18 cellular contexts compared by ENCODE assay signal in the genomic region with DNA sequence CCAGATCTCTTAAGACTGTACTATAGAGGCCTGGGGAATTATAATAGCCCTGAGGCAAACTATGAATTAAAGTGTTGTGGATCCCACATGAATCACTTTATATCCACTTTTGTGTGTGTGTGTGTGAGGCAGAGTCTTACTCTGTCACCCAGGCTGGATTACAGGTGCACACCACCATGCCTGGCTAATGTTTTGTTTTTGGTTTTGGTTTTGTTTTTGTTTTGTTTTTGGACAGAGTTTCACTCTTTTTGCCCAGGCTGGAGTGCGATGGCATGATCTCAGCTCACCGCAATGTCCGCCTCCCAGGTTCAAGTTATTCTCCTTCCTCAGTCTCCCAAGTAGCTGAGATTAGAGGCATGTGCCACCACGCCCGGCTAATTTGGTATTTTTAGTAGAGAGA. TPM values are rescaled to one million over a fixed set of nuclear protein-coding genes. Genes with fewer than 3 reads are reported as not detected.
A peak's percentile ranks its signal among the peaks of the same experiment; 100 is the strongest.
DNase-seq lines count a peak whose midpoint lies in the region; ATAC-seq and TF ChIP-seq lines count a peak whose summit lies in the region.
"Had no signal": no experiment of that assay in that cellular context is flagged by ENCODE, and none has a peak within 500 bp of the region (broad histone marks: within the 10 kb centered on the region; RNA-seq: fewer than 3 reads in every experiment).

No MANE protein-coding gene starts in this region.

- no peak overlapping the region for H3K27ac ChIP-seq in heart left ventricle
- no peak overlapping the region for H3K27ac ChIP-seq in effector memory CD4-positive, alpha-beta T cell (ENCODE audit: insufficient read depth, low read length, poor library complexity, severe bottlenecking)
- H3K27ac ChIP-seq: GM23248, sigmoid colon had no signal

- H3K4me1 ChIP-seq in heart left ventricle: peaks cover 0 to 70% (median 16%) of the 10 kb centered on the region in 12 donors
- peaks cover 48% of the 10 kb centered on the region for H3K4me1 ChIP-seq in effector memory CD4-positive, alpha-beta T cell (ENCODE audit: control insufficient read depth, insufficient read depth, low read length, poor library complexity, severe bottlenecking)

- intact Hi-C loops in heart left ventricle (cut with DNase I): no loop called here
- intact Hi-C loops in left ventricle myocardium superior (cut with micrococcal nuclease): no loop called here

- peaks cover 84 to 92% (median 86%) of the 10 kb centered on the region in 3 donors for H3K4me1 Mint-ChIP-seq in T-cell
- peaks cover 43 to 81% of the 10 kb centered on the region in 2 donors for H3K4me1 Mint-ChIP-seq in stimulated activated naive B cell treated with anti-CD40 and anti-IgM and Interleukin-4, amounts not matched to agents 10 μg/mL and 1 μg/mL and 100 μg/mL, for 72 hours
- peaks cover 62% of the 10 kb centered on the region for H3K4me1 Mint-ChIP-seq in activated CD8-positive, alpha-beta memory T cell treated with anti-CD3 and anti-CD28 coated beads, Interleukin-2, amount 10 ng/mL, durations not matched to agents 7 days and 5 days

- POLR2A ChIA-PET in T-cell (lab: Charles Lee): no interaction called here

- 88 to 94% (median 93%) methylated on average over 5 of the region's 5 CpGs for WGBS in heart left ventricle, 4 donors

- no peaks in the 10 kb centered on the region for H3K9me3 ChIP-seq in heart left ventricle
- no peaks in the 10 kb centered on the region for H3K9me3 ChIP-seq in effector memory CD4-positive, alpha-beta T cell (ENCODE audit: control insufficient read depth, low read length)
- H3K9me3 ChIP-seq: MG63, sigmoid colon had no signal

- TF ChIP-seq POLR2A in heart left ventricle (IDR thresholded peaks at IDR 0.05): no peak

- H3K4me3 ChIP-seq in heart left ventricle: peak overlapping the region in 7 of 12 donors; percentile 63 to 82 (median 71)
- H3K4me3 ChIP-seq in effector memory CD4-positive, alpha-beta T cell (ENCODE audit: insufficient read depth, low read depth, low read length, poor library complexity, severe bottlenecking): peak overlapping the region; percentile 97
- H3K4me3 ChIP-seq: GM23248, MG63, sigmoid colon had no signal

- DNase-seq in heart left ventricle: no peak
- no peak for DNase-seq in left ventricle myocardium superior
- no peak for DNase-seq in T-cell
- DNase-seq in effector memory CD4-positive, alpha-beta T cell: no peak
- no peak for DNase-seq in stimulated activated naive B cell treated with anti-CD40 and anti-IgM and Interleukin-4, amounts not matched to agents 10 μg/mL and 1 μg/mL and 100 μg/mL, for 72 hours
- DNase-seq in DMS79 (lab: John Stamatoyannopoulos, UW): no peak
- DNase-seq in activated CD8-positive, alpha-beta memory T cell treated with anti-CD3 and anti-CD28 coated beads, Interleukin-2, amount 10 ng/mL, durations not matched to agents 7 days and 5 days: no peak
- DNase-seq: activated CD4-positive, CD25-positive, alpha-beta regulatory T cell; aorta; GDM1; GM23248; hippocampal formation; MG63; NCI-H1694 treated with DMSO at 0.1 percent for 48 hours; stimulated activated CD4-positive, alpha-beta T cell treated with anti-CD3 and anti-CD28 coated beads, Interleukin-1b, Interleukin-23, amount 100 ng/mL, for 48 hours had no signal

- H3K27ac Mint-ChIP-seq in T-cell: peak overlapping the region; percentile 87 to 98
- H3K27ac Mint-ChIP-seq in stimulated activated naive B cell treated with anti-CD40 and anti-IgM and Interleukin-4, amounts not matched to agents 10 μg/mL and 1 μg/mL and 100 μg/mL, for 72 hours: no peak overlapping the region
- H3K27ac Mint-ChIP-seq in activated CD8-positive, alpha-beta memory T cell treated with anti-CD3 and anti-CD28 coated beads, Interleukin-2, amount 10 ng/mL, durations not matched to agents 7 days and 5 days: no peak overlapping the region

- no peaks in the 10 kb centered on the region for H3K27me3 Mint-ChIP-seq in T-cell
- H3K27me3 Mint-ChIP-seq in stimulated activated naive B cell treated with anti-CD40 and anti-IgM and Interleukin-4, amounts not matched to agents 10 μg/mL and 1 μg/mL and 100 μg/mL, for 72 hours: no peaks in the 10 kb centered on the region
- H3K27me3 Mint-ChIP-seq in activated CD8-positive, alpha-beta memory T cell treated with anti-CD3 and anti-CD28 coated beads, Interleukin-2, amount 10 ng/mL, durations not matched to agents 7 days and 5 days: no peaks in the 10 kb centered on the region

- CTCF ChIA-PET in T-cell (lab: Charles Lee): no interaction called here
- CTCF ChIA-PET in activated CD8-positive, alpha-beta memory T cell treated with anti-CD3 and anti-CD28 coated beads, Interleukin-2, amount 10 ng/mL, durations not matched to agents 7 days and 5 days (lab: Charles Lee): interaction anchor here (1.2 to 1.4 kb wide), 2 partner anchors 9 to 23 kb away, joined by 3 read pairs; no protein-coding TSS in a partner anchor

- peak overlapping the region; percentile 98 to 100 (median 99) for H3K4me3 Mint-ChIP-seq in T-cell
- H3K4me3 Mint-ChIP-seq in stimulated activated naive B cell treated with anti-CD40 and anti-IgM and Interleukin-4, amounts not matched to agents 10 μg/mL and 1 μg/mL and 100 μg/mL, for 72 hours: peak overlapping the region; percentile 44 to 98
- H3K4me3 Mint-ChIP-seq in activated CD8-positive, alpha-beta memory T cell treated with anti-CD3 and anti-CD28 coated beads, Interleukin-2, amount 10 ng/mL, durations not matched to agents 7 days and 5 days: no peak overlapping the region

- no peaks in the 10 kb centered on the region for H3K9me3 Mint-ChIP-seq in T-cell
- H3K9me3 Mint-ChIP-seq in stimulated activated naive B cell treated with anti-CD40 and anti-IgM and Interleukin-4, amounts not matched to agents 10 μg/mL and 1 μg/mL and 100 μg/mL, for 72 hours: no peaks in the 10 kb centered on the region
- H3K9me3 Mint-ChIP-seq in activated CD8-positive, alpha-beta memory T cell treated with anti-CD3 and anti-CD28 coated beads, Interleukin-2, amount 10 ng/mL, durations not matched to agents 7 days and 5 days (ENCODE audit: low read depth): no peaks in the 10 kb centered on the region

- ATAC-seq in heart left ventricle (no peak), left ventricle myocardium superior (no peak), T-cell (replicated peaks in 1 of 4) (no peak), GM21381 (IDR thresholded peaks at IDR 0.05; ENCODE audit: unreplicated experiment) (no peak)
- ATAC-seq in stimulated activated naive B cell treated with anti-CD40 and anti-IgM and Interleukin-4, amounts not matched to agents 10 μg/mL and 1 μg/mL and 100 μg/mL, for 72 hours (replicated peaks): no peak
- no peak for ATAC-seq in activated CD8-positive, alpha-beta memory T cell treated with anti-CD3 and anti-CD28 coated beads, Interleukin-2, amount 10 ng/mL, durations not matched to agents 7 days and 5 days
- ATAC-seq: Right ventricle myocardium inferior had no signal

- H3K27me3 ChIP-seq in heart left ventricle: no peaks in the 10 kb centered on the region
- H3K27me3 ChIP-seq in effector memory CD4-positive, alpha-beta T cell (replicated peaks; ENCODE audit: control insufficient read depth, insufficient read depth, low read length, poor library complexity, severe bottlenecking): no peaks in the 10 kb centered on the region
- H3K27me3 ChIP-seq: MG63 had no signal

- H3K36me3 ChIP-seq in heart left ventricle: peaks cover 0 to 34% (median 0%) of the 10 kb centered on the region in 9 donors
- H3K36me3 ChIP-seq in effector memory CD4-positive, alpha-beta T cell (ENCODE audit: control insufficient read depth, insufficient read depth, low read length): peaks cover 3% of the 10 kb centered on the region
- H3K36me3 ChIP-seq: MG63, sigmoid colon had no signal

- peaks cover 18% of the 10 kb centered on the region for H3K36me3 Mint-ChIP-seq in T-cell
- peaks cover 54 to 61% of the 10 kb centered on the region in 2 donors for H3K36me3 Mint-ChIP-seq in stimulated activated naive B cell treated with anti-CD40 and anti-IgM and Interleukin-4, amounts not matched to agents 10 μg/mL and 1 μg/mL and 100 μg/mL, for 72 hours
- peaks cover 42% of the 10 kb centered on the region for H3K36me3 Mint-ChIP-seq in activated CD8-positive, alpha-beta memory T cell treated with anti-CD3 and anti-CD28 coated beads, Interleukin-2, amount 10 ng/mL, durations not matched to agents 7 days and 5 days

- TF ChIP-seq CTCF in heart left ventricle (IDR thresholded peaks at IDR 0.05): no peak

RNA-seq across cellular contexts. Expression of a gene that starts 32.2 kb away (rescaled TPM):
- total RNA-seq in heart left ventricle: 1 to 10 TPM; 1.1 to 8.8 (median 1.5) TPM
- 1 to 10 TPM in 1 of 2 donors, under 1 TPM in 1; 0.84 to 1.3 TPM for polyA plus RNA-seq in heart left ventricle
- total RNA-seq in left ventricle myocardium superior: 1.7 TPM
- 10 to 100 TPM; 15.7 to 21.7 (median 16.1) TPM for total RNA-seq in T-cell
- total RNA-seq in activated CD8-positive, alpha-beta memory T cell treated with anti-CD3 and anti-CD28 coated beads, Interleukin-2, amount 10 ng/mL, durations not matched to agents 7 days and 5 days: 10 to 100 TPM; 44.1 to 63.8 TPM

Comparison
In these comparisons a context has a peak if more than half of its experiments do, and no peak if none do; other contexts are left out.
1. H3K27ac Mint-ChIP-seq: peak in T-cell (2 of 2); none in stimulated activated naive B cell treated with anti-CD40 and anti-IgM and Interleukin-4, amounts not matched to agents 10 μg/mL and 1 μg/mL and 100 μg/mL, for 72 hours (single experiment) and activated CD8-positive, alpha-beta memory T cell treated with anti-CD3 and anti-CD28 coated beads, Interleukin-2, amount 10 ng/mL, durations not matched to agents 7 days and 5 days (single experiment).